In the genomic region with DNA sequence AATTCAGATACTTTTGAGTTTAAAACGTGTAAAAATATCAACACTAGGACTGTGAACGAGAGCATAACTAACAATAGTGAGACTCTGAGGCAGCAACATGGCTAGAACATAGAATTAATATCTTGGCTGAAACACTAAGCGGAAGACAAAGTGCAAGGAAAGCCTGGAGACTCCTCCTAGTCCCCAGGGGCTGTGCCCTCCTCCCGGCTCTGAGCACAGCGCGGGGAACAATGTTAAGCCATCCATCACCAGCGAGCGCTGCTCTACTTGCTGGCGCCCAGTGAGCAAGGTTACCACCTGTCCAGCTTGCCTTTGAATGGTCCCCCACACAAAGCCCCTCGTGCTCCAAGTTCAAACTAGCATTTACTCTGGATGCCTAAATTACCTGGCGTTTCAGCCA, we compare ENCODE assay signal across 17 cellular contexts.
DNase-seq lines count a peak whose midpoint lies in the region; ATAC-seq and TF ChIP-seq lines count a peak whose summit lies in the region.
"Had no signal": no experiment of that assay in that cellular context is flagged by ENCODE, and none has a peak within 500 bp of the region (broad histone marks: within the 10 kb centered on the region; RNA-seq: fewer than 3 reads in every experiment).

No MANE protein-coding gene starts in this region.

- peak overlapping the region; percentile 70 for H3K27ac Mint-ChIP-seq in T-helper 17 cell
- H3K27ac Mint-ChIP-seq: HFFc6 had no signal

- H3K9me3 ChIP-seq in right cardiac atrium (ENCODE audit: control insufficient read depth, low read length): no peaks in the 10 kb centered on the region
- peaks cover 5% of the 10 kb centered on the region for H3K9me3 ChIP-seq in left ventricle myocardium inferior (replicated peaks)
- no peaks in the 10 kb centered on the region for H3K9me3 ChIP-seq in T-helper 17 cell (ENCODE audit: control insufficient read depth, low read length, poor library complexity, severe bottlenecking)

- DNase-seq in right cardiac atrium: peak in 2 of 3 donors; percentile 33 to 62
- DNase-seq in left ventricle myocardium inferior: no peak
- no peak for DNase-seq in T-helper 17 cell
- peak; percentile 69 for DNase-seq in left kidney (ENCODE audit: low read depth, low spot score)
- DNase-seq in SK-N-DZ (ENCODE audit: low spot score): no peak
- DNase-seq: CD8-positive, alpha-beta memory T cell; GF-D8; GM23248; HFFc6; Karpas-422; MM.1S; NCI-H1105; NCI-H187 had no signal

- no peak overlapping the region for H3K4me3 Mint-ChIP-seq in T-helper 17 cell
- H3K4me3 Mint-ChIP-seq: B cell; CD8-positive, alpha-beta memory T cell; HFFc6 had no signal

- H3K27me3 ChIP-seq in right cardiac atrium (ENCODE audit: control insufficient read depth, insufficient read depth) (no peaks in the 10 kb centered on the region), left ventricle myocardium inferior (ENCODE audit: low read depth) (no peaks in the 10 kb centered on the region)

- no peak for TF ChIP-seq CTCF in left ventricle myocardium inferior (IDR thresholded peaks at IDR 0.05; ENCODE audit: borderline replicate concordance)

- H3K36me3 Mint-ChIP-seq in T-helper 17 cell (ENCODE audit: low read depth): peaks cover 4% of the 10 kb centered on the region

- intact Hi-C loops in right cardiac atrium (cut with DNase I): no loop called here
- intact Hi-C loops in left ventricle myocardium inferior (cut with micrococcal nuclease): no loop called here

- peaks cover 34% of the 10 kb centered on the region for H3K4me1 Mint-ChIP-seq in T-helper 17 cell

- no peaks in the 10 kb centered on the region for H3K36me3 ChIP-seq in left ventricle myocardium inferior

- H3K4me3 ChIP-seq in right cardiac atrium (ENCODE audit: low read length) (no peak overlapping the region), left ventricle myocardium inferior (no peak overlapping the region)
- H3K4me3 ChIP-seq: GM23248 had no signal

- peaks cover 1% of the 10 kb centered on the region for H3K4me1 ChIP-seq in right cardiac atrium (ENCODE audit: control insufficient read depth, insufficient read depth, low read length)
- H3K4me1 ChIP-seq in left ventricle myocardium inferior: no peaks in the 10 kb centered on the region

- H3K27me3 Mint-ChIP-seq in T-helper 17 cell: no peaks in the 10 kb centered on the region
- H3K27me3 Mint-ChIP-seq: B cell; CD8-positive, alpha-beta memory T cell had no signal

- H3K27ac ChIP-seq in right cardiac atrium (ENCODE audit: low read length) (no peak overlapping the region), left ventricle myocardium inferior (replicated peaks) (no peak overlapping the region)
- H3K27ac ChIP-seq: GM23248 had no signal

- ATAC-seq in right cardiac atrium (peak; percentile 75 to 86), T-helper 17 cell (no peak), HG02759 (IDR thresholded peaks at IDR 0.05; ENCODE audit: unreplicated experiment) (no peak), GM18519 (IDR thresholded peaks at IDR 0.05; ENCODE audit: low FRiP score, unreplicated experiment) (no peak)
- ATAC-seq: SK-N-SH treated with all-trans-retinoic acid at 6 μM for 48 hours had no signal

- 72% methylated on average over 11 of the region's 11 CpGs for WGBS in right cardiac atrium

Comparison
In these comparisons a context has a peak if more than half of its experiments do, and no peak if none do; other contexts are left out.
1. DNase-seq: peak in right cardiac atrium (2 of 3) and left kidney (single experiment); none in left ventricle myocardium inferior (single experiment), T-helper 17 cell (0 of 3) and SK-N-DZ (single experiment).
2. ATAC-seq: peak in right cardiac atrium (2 of 2); none in T-helper 17 cell (single experiment), HG02759 (single experiment) and GM18519 (single experiment).